Comparison of ENCODE assay signal across 9 cellular contexts in the genomic region with DNA sequence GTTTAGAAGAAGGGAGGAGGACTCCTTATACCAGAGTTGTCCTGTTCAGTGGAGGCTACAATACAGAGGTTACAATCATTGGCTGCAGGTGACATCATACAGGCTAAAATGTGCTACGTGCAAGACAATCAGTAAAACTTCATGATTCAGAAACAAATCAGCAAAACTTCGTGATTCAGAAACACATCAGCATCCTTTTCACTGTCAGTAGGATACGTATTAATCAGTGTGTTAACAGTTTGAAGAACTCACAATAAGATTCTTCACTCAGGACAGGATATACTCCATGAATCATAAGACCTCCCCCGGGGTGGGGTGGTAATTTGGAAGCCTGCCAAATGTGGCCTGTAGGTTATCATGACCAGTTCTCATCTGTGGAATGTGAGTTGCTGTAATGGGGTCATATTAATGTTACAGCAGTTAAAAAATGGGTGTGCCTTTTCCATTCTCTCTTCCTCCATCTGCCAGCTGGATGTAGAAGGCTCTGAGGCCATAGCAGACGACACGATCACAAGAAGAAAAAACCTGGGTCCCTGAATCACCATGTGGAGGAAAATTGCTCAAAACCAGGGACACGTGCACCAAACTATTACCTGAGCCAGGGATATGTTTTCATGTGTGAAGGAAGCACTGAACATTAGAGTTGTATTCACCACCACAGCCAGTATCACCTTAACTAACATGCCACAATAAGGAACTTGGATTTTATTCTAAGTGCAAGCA.
DNase-seq lines count a peak whose midpoint lies in the region; ATAC-seq and TF ChIP-seq lines count a peak whose summit lies in the region.
"Had no signal": no experiment of that assay in that cellular context is flagged by ENCODE, and none has a peak within 500 bp of the region (broad histone marks: within the 10 kb centered on the region; RNA-seq: fewer than 3 reads in every experiment).

No MANE protein-coding gene starts in this region.

- H3K27ac ChIP-seq in RWPE1, result peak overlapping the region; percentile 97

- peaks cover 6% of the 10 kb centered on the region for H3K27me3 Mint-ChIP-seq in activated CD8-positive, alpha-beta memory T cell treated with anti-CD3 and anti-CD28 coated beads, Interleukin-2, amount 10 ng/mL, durations not matched to agents 7 days and 5 days

- no peaks in the 10 kb centered on the region for H3K36me3 ChIP-seq in mucosa of descending colon (ENCODE audit: low read depth)

- no peak overlapping the region for H3K4me3 Mint-ChIP-seq in activated CD8-positive, alpha-beta memory T cell treated with anti-CD3 and anti-CD28 coated beads, Interleukin-2, amount 10 ng/mL, durations not matched to agents 7 days and 5 days
- H3K4me3 Mint-ChIP-seq: naive B cell had no signal

- no peak for TF ChIP-seq CTCF in RWPE1 (conservative IDR thresholded peaks at IDR 0.05; ENCODE audit: low read depth)
- no peak for TF ChIP-seq CTCF in mucosa of descending colon (IDR thresholded peaks at IDR 0.05)

- intact Hi-C loops in mucosa of descending colon (cut with DNase I, micrococcal nuclease), result no loop called here

- H3K9me3 ChIP-seq in mucosa of descending colon, result no peaks in the 10 kb centered on the region

- peaks cover 8% of the 10 kb centered on the region for H3K4me1 Mint-ChIP-seq in activated CD8-positive, alpha-beta memory T cell treated with anti-CD3 and anti-CD28 coated beads, Interleukin-2, amount 10 ng/mL, durations not matched to agents 7 days and 5 days
- H3K4me1 Mint-ChIP-seq: naive B cell had no signal

- CTCF ChIA-PET in activated CD8-positive, alpha-beta memory T cell treated with anti-CD3 and anti-CD28 coated beads, Interleukin-2, amount 10 ng/mL, durations not matched to agents 7 days and 5 days (lab: Charles Lee), result no interaction called here
- CTCF ChIA-PET in RWPE1 (lab: Yijun Ruan, JAX), result interaction anchor here (0.7 kb wide), 1 partner anchor 32 kb away, joined by 3 read pairs; no protein-coding TSS in a partner anchor

- ATAC-seq in activated CD8-positive, alpha-beta memory T cell treated with anti-CD3 and anti-CD28 coated beads, Interleukin-2, amount 10 ng/mL, durations not matched to agents 7 days and 5 days, result peak; percentile 57
- ATAC-seq in mucosa of descending colon (no peak), HG02973 (IDR thresholded peaks at IDR 0.05; ENCODE audit: unreplicated experiment) (no peak)

- peak overlapping the region; percentile 44 for H3K27ac Mint-ChIP-seq in activated CD8-positive, alpha-beta memory T cell treated with anti-CD3 and anti-CD28 coated beads, Interleukin-2, amount 10 ng/mL, durations not matched to agents 7 days and 5 days
- H3K27ac Mint-ChIP-seq: naive B cell had no signal

- no peak overlapping the region for H3K4me3 ChIP-seq in mucosa of descending colon

- H3K36me3 Mint-ChIP-seq in activated CD8-positive, alpha-beta memory T cell treated with anti-CD3 and anti-CD28 coated beads, Interleukin-2, amount 10 ng/mL, durations not matched to agents 7 days and 5 days, result peaks cover 4% of the 10 kb centered on the region

- POLR2A ChIA-PET in RWPE1 (lab: Yijun Ruan, JAX; ENCODE audit: low non-redundant PET), result interaction anchor here (1.1 kb wide), 1 partner anchor 155 kb away, joined by 3 read pairs; no protein-coding TSS in a partner anchor

- peak; percentile 55 for DNase-seq in activated CD8-positive, alpha-beta memory T cell treated with anti-CD3 and anti-CD28 coated beads, Interleukin-2, amount 10 ng/mL, durations not matched to agents 7 days and 5 days
- no peak for DNase-seq in activated CD8-positive, alpha-beta memory T cell treated with anti-CD3 and anti-CD28 coated beads, Interleukin-2, amount 50 U/mL, for 4 hours
- peak; percentile 93 for DNase-seq in RWPE1 (ENCODE audit: low spot score)
- peak; percentile 88 for DNase-seq in fibroblast of peridontal ligament (ENCODE audit: extremely low read depth)
- DNase-seq in stimulated activated CD8-positive, alpha-beta memory T cell treated with anti-CD3 and anti-CD28 coated beads, Interleukin-15, amount 100 ng/mL, for 48 hours (ENCODE audit: low read depth in 2 of 2), result peak; percentile 23 to 72
- no peak for DNase-seq in HuH-7 (ENCODE audit: low spot score)
- DNase-seq in mucosa of descending colon, result no peak
- DNase-seq: naive B cell had no signal

- H3K4me1 ChIP-seq in mucosa of descending colon (ENCODE audit: low read depth), result no peaks in the 10 kb centered on the region

- peaks cover 3% of the 10 kb centered on the region for H3K9me3 Mint-ChIP-seq in activated CD8-positive, alpha-beta memory T cell treated with anti-CD3 and anti-CD28 coated beads, Interleukin-2, amount 10 ng/mL, durations not matched to agents 7 days and 5 days (ENCODE audit: low read depth)

Comparison
In these comparisons a context has a peak if more than half of its experiments do, and no peak if none do; other contexts are left out.
1. DNase-seq: peak in activated CD8-positive, alpha-beta memory T cell treated with anti-CD3 and anti-CD28 coated beads, Interleukin-2, amount 10 ng/mL, durations not matched to agents 7 days and 5 days (single experiment), RWPE1 (single experiment), fibroblast of peridontal ligament (single experiment) and stimulated activated CD8-positive, alpha-beta memory T cell treated with anti-CD3 and anti-CD28 coated beads, Interleukin-15, amount 100 ng/mL, for 48 hours (2 of 2); none in activated CD8-positive, alpha-beta memory T cell treated with anti-CD3 and anti-CD28 coated beads, Interleukin-2, amount 50 U/mL, for 4 hours (single experiment), HuH-7 (single experiment) and mucosa of descending colon (0 of 3).